Comparison of ENCODE assay signal across 14 cellular contexts in the genomic region with DNA sequence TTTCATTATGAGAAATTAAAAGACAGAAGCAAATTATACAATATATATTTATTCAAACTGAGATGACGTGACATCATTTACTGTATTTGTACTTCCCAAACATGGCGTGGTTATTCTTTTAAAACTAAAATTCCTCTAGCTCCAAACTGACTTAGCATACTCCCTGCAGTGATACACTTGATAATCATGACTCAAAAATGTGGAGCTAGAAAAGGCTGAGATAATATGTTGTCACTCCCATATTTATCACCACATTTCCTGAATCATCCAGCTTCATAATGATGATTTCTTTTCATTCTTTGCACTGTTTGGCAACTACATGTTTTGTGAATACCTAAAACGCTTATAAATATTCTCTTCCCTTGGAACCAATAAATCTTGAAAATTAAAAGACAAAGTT.
DNase-seq lines count a peak whose midpoint lies in the region; ATAC-seq and TF ChIP-seq lines count a peak whose summit lies in the region.
"Had no signal": no experiment of that assay in that cellular context is flagged by ENCODE, and none has a peak within 500 bp of the region (broad histone marks: within the 10 kb centered on the region; RNA-seq: fewer than 3 reads in every experiment).

No MANE protein-coding gene starts in this region.

- no peak overlapping the region for H3K27ac ChIP-seq in RWPE2 (ENCODE audit: poor library complexity, severe bottlenecking)
- H3K27ac ChIP-seq: gastrocnemius medialis had no signal

- peaks cover 50% of the 10 kb centered on the region for H3K27me3 ChIP-seq in RWPE2 (ENCODE audit: insufficient read depth, poor library complexity, severe bottlenecking)
- H3K27me3 ChIP-seq: gastrocnemius medialis had no signal

- TF ChIP-seq CTCF in RWPE2 (IDR thresholded peaks at IDR 0.05; ENCODE audit: poor library complexity, severe bottlenecking) = no peak
- TF ChIP-seq CTCF in fibroblast of the aortic adventitia (IDR thresholded peaks at IDR 0.05; ENCODE audit: insufficient read depth, low read length) = no peak

- H3K4me1 ChIP-seq in RWPE2 (ENCODE audit: insufficient read depth, poor library complexity, severe bottlenecking) = no peaks in the 10 kb centered on the region

- H3K9me3 ChIP-seq in RWPE2 (ENCODE audit: severe bottlenecking) = no peaks in the 10 kb centered on the region
- H3K9me3 ChIP-seq: gastrocnemius medialis had no signal

- no peak overlapping the region for H3K4me3 ChIP-seq in RWPE2 (ENCODE audit: severe bottlenecking)
- no peak overlapping the region for H3K4me3 ChIP-seq in fibroblast of the aortic adventitia (ENCODE audit: low read depth, low read length)
- H3K4me3 ChIP-seq: gastrocnemius medialis, lung had no signal

- DNase-seq in Daoy (ENCODE audit: low read depth) (peak; percentile 26), RWPE2 (ENCODE audit: low spot score) (no peak), fibroblast of the aortic adventitia (ENCODE audit: low read depth) (peak; percentile 74), stromal cell of bone marrow (ENCODE audit: low read depth) (peak; percentile 66), C1 segment of cervical spinal cord (lab: John Stamatoyannopoulos, UW) (no peak), putamen (ENCODE audit: low spot score) (no peak)
- DNase-seq: activated CD8-positive, alpha-beta memory T cell treated with anti-CD3 and anti-CD28 coated beads, Interleukin-2, amount 10 ng/mL, durations not matched to agents 7 days and 5 days; activated naive CD4-positive, alpha-beta T cell; effector CD8-positive, alpha-beta T cell; gastrocnemius medialis; NCI-H1092 treated with DMSO at 0.1 percent for 48 hours; nephron progenitor cell had no signal

- ATAC-seq in RWPE2 (ENCODE audit: low read depth) = peak; percentile 49; the same call in 2 of the 3 replicates
- ATAC-seq in esophagus mucosa = no peak
- ATAC-seq: activated CD8-positive, alpha-beta memory T cell treated with anti-CD3 and anti-CD28 coated beads, Interleukin-2, amount 10 ng/mL, durations not matched to agents 7 days and 5 days; gastrocnemius medialis had no signal

- no peaks in the 10 kb centered on the region for H3K36me3 ChIP-seq in RWPE2 (ENCODE audit: low read depth)
- H3K36me3 ChIP-seq: gastrocnemius medialis had no signal

Comparison
In these comparisons a context has a peak if more than half of its experiments do, and no peak if none do; other contexts are left out.
1. DNase-seq: peak in Daoy (single experiment), fibroblast of the aortic adventitia (single experiment) and stromal cell of bone marrow (single experiment); none in RWPE2 (single experiment), C1 segment of cervical spinal cord (0 of 14) and putamen (single experiment).